Comparison of ENCODE assay signal across 17 cellular contexts in genomic region chr14:102255401-102256190, GRCh38. TPM values are rescaled to one million over a fixed set of nuclear protein-coding genes. Genes with fewer than 3 reads are reported as not detected.
A peak's percentile ranks its signal among the peaks of the same experiment; 100 is the strongest.
DNase-seq lines count a peak whose midpoint lies in the region; ATAC-seq and TF ChIP-seq lines count a peak whose summit lies in the region.
"Had no signal": no experiment of that assay in that cellular context is flagged by ENCODE, and none has a peak within 500 bp of the region (broad histone marks: within the 10 kb centered on the region; RNA-seq: fewer than 3 reads in every experiment).

No MANE protein-coding gene starts in this region.

- TF ChIP-seq CTCF in foreskin keratinocyte (conservative IDR thresholded peaks at IDR 0.05) (no peak), osteocyte (IDR thresholded peaks at IDR 0.05) (no peak)

- no peaks in the 10 kb centered on the region for H3K9me3 ChIP-seq in adipocyte (ENCODE audit: control insufficient read depth, low read length)

- H3K9ac ChIP-seq in adipocyte (ENCODE audit: low read length): peak overlapping the region; percentile 29

- no peak overlapping the region for H3K4me3 ChIP-seq in adipocyte (ENCODE audit: low read length)
- H3K4me3 ChIP-seq: SK-N-MC had no signal

- H3K4me3 Mint-ChIP-seq in osteocyte (ENCODE audit: unreplicated experiment): no peak overlapping the region
- H3K4me3 Mint-ChIP-seq: activated B cell treated with CpG ODN at 0.5 μM for 24 hours; CD14-positive monocyte; stimulated activated memory B cell treated with anti-CD40 and anti-IgM and Interleukin-4, amounts not matched to agents 10 μg/mL and 1 μg/mL and 100 μg/mL, for 72 hours had no signal

- no peaks in the 10 kb centered on the region for H3K9me3 Mint-ChIP-seq in osteocyte (ENCODE audit: unreplicated experiment)
- H3K9me3 Mint-ChIP-seq: activated B cell treated with CpG ODN at 0.5 μM for 24 hours had no signal

- no peaks in the 10 kb centered on the region for H3K27me3 ChIP-seq in adipocyte (replicated peaks; ENCODE audit: control insufficient read depth, insufficient read depth, low read length)
- no peaks in the 10 kb centered on the region for H3K27me3 ChIP-seq in foreskin keratinocyte

- H3K4me1 Mint-ChIP-seq in osteocyte (ENCODE audit: unreplicated experiment): peaks cover 3% of the 10 kb centered on the region
- H3K4me1 Mint-ChIP-seq: activated B cell treated with CpG ODN at 0.5 μM for 24 hours; CD14-positive monocyte; stimulated activated memory B cell treated with anti-CD40 and anti-IgM and Interleukin-4, amounts not matched to agents 10 μg/mL and 1 μg/mL and 100 μg/mL, for 72 hours had no signal

- peak; percentile 73 for DNase-seq in Daoy (ENCODE audit: low read depth)
- DNase-seq in adipocyte (ENCODE audit: low read depth): no peak
- peak in 1 of 2 donors; percentile 59 for DNase-seq in foreskin keratinocyte
- DNase-seq in osteocyte (ENCODE audit: extremely low spot score, unreplicated experiment): no peak
- DNase-seq in anterior cingulate cortex (lab: John Stamatoyannopoulos, UW): no peak
- no peak for DNase-seq in NCI-H146 (lab: John Stamatoyannopoulos, UW)
- DNase-seq in SW480 (ENCODE audit: low spot score): no peak
- DNase-seq in NCI-H1048 (lab: John Stamatoyannopoulos, UW): no peak
- DNase-seq: activated B cell treated with CpG ODN at 0.5 μM for 24 hours; activated T-cell treated with anti-CD3 and anti-CD28 coated beads, Interleukin-2, amount 50 U/mL, for 48 hours; islet precursor cell; NCI-H1417; NCI-H69; stimulated activated CD4-positive, alpha-beta T cell treated with anti-CD3 and anti-CD28 coated beads, Interleukin-1b, Interleukin-23, amount 100 ng/mL, for 48 hours had no signal

- H3K4me1 ChIP-seq in adipocyte (ENCODE audit: control insufficient read depth, insufficient read depth, low read length) (peaks cover 6% of the 10 kb centered on the region), foreskin keratinocyte (peaks cover 11% of the 10 kb centered on the region)

- peak overlapping the region; percentile 52 for H3K27ac Mint-ChIP-seq in osteocyte (ENCODE audit: unreplicated experiment)
- H3K27ac Mint-ChIP-seq: activated B cell treated with CpG ODN at 0.5 μM for 24 hours; CD14-positive monocyte; stimulated activated memory B cell treated with anti-CD40 and anti-IgM and Interleukin-4, amounts not matched to agents 10 μg/mL and 1 μg/mL and 100 μg/mL, for 72 hours had no signal

- H3K36me3 Mint-ChIP-seq in osteocyte (ENCODE audit: unreplicated experiment): peaks cover 2% of the 10 kb centered on the region
- H3K36me3 Mint-ChIP-seq: CD14-positive monocyte had no signal

- no peaks in the 10 kb centered on the region for H3K27me3 Mint-ChIP-seq in osteocyte (ENCODE audit: unreplicated experiment)

- peak overlapping the region; percentile 84 for H3K27ac ChIP-seq in foreskin keratinocyte
- H3K27ac ChIP-seq: SK-N-MC had no signal

- peak; percentile 84 for ATAC-seq in foreskin keratinocyte
- ATAC-seq: stimulated activated memory B cell treated with anti-CD40 and anti-IgM and Interleukin-4, amounts not matched to agents 10 μg/mL and 1 μg/mL and 100 μg/mL, for 72 hours had no signal

- H3K36me3 ChIP-seq in adipocyte (ENCODE audit: control insufficient read depth, insufficient read depth, low read length, severe bottlenecking): no peaks in the 10 kb centered on the region

RNA-seq across cellular contexts. Expression of gene MOK, which starts 49.4 kb away (rescaled TPM):
- total RNA-seq in Daoy (2014; rRNA removed; shearing (Covaris generic)): 86.9 and 97.0 TPM in 2 replicates
- total RNA-seq in foreskin keratinocyte (22.1 and 28.9 TPM in 2 replicates), osteocyte (5.8 and 9.5 TPM in 2 replicates)
- polyA plus RNA-seq in foreskin keratinocyte: 20.1 and 27.6 TPM in 2 replicates
